26 cellular contexts compared by ENCODE assay signal in genomic region chr7:157813053-157813452, GRCh38.
"Had no signal": no experiment of that assay in that cellular context is flagged by ENCODE, and none has a peak within 500 bp of the region (broad histone marks: within the 10 kb centered on the region; RNA-seq: fewer than 3 reads in every experiment).

No MANE protein-coding gene starts in this region.

- H3K9me3 Mint-ChIP-seq: activated CD4-positive, alpha-beta memory T cell treated with anti-CD3 and anti-CD28 coated beads for 36 hours; activated naive CD8-positive, alpha-beta T cell treated with anti-CD3 and anti-CD28 coated beads, Interleukin-2, amount 50 U/mL, for 24 hours; activated T-cell treated with anti-CD3 and anti-CD28 coated beads, Interleukin-2, amount 50 U/mL, for 4 hours; T-cell had no signal

- H3K4me3 Mint-ChIP-seq: activated B cell treated with CpG ODN at 0.5 μM for 24 hours; activated CD4-positive, alpha-beta memory T cell treated with anti-CD3 and anti-CD28 coated beads for 36 hours; activated naive CD4-positive, alpha-beta T cell treated with anti-CD3 and anti-CD28 coated beads, Interleukin-2, amount 10 ng/mL, durations not matched to agents 7 days and 5 days; activated naive CD8-positive, alpha-beta T cell; activated naive CD8-positive, alpha-beta T cell treated with anti-CD3 and anti-CD28 coated beads, Interleukin-2, amount 50 U/mL, for 24 hours; activated T-cell treated with anti-CD3 and anti-CD28 coated beads, Interleukin-2, amount 50 U/mL, for 4 hours; T-cell had no signal

- H3K36me3 ChIP-seq: brain microvascular endothelial cell had no signal

- H3K27ac Mint-ChIP-seq: activated B cell treated with CpG ODN at 0.5 μM for 24 hours; activated CD4-positive, alpha-beta memory T cell treated with anti-CD3 and anti-CD28 coated beads for 36 hours; activated naive CD4-positive, alpha-beta T cell treated with anti-CD3 and anti-CD28 coated beads, Interleukin-2, amount 10 ng/mL, durations not matched to agents 7 days and 5 days; activated naive CD8-positive, alpha-beta T cell; activated naive CD8-positive, alpha-beta T cell treated with anti-CD3 and anti-CD28 coated beads, Interleukin-2, amount 50 U/mL, for 24 hours; T-cell had no signal

- H3K27ac ChIP-seq: brain microvascular endothelial cell, VCaP had no signal

- DNase-seq: activated B cell treated with CpG ODN at 0.5 μM for 24 hours; activated CD4-positive, alpha-beta memory T cell treated with anti-CD3 and anti-CD28 coated beads for 36 hours; activated CD4-positive, alpha-beta T cell treated with anti-CD3 and anti-CD28 coated beads for 4 hours; activated CD4-positive, alpha-beta T cell treated with anti-CD3 and anti-CD28 coated beads, Interleukin-2, amount 50 U/mL, for 1 hour; activated CD4-positive, CD25-positive, alpha-beta regulatory T cell treated with anti-CD3 and anti-CD28 coated beads, Interleukin-2, amount 50 U/mL, for 72 hours; activated effector memory CD4-positive, alpha-beta T cell treated with Interleukin-2 at 50 U/mL for 16 hours; activated naive CD4-positive, alpha-beta T cell treated with anti-CD3 and anti-CD28 coated beads, Interleukin-2, amount 10 ng/mL, durations not matched to agents 7 days and 5 days; activated naive CD8-positive, alpha-beta T cell treated with anti-CD3 and anti-CD28 coated beads, Interleukin-2, amount 50 U/mL, for 24 hours; activated T-cell treated with anti-CD3 and anti-CD28 coated beads for 4 hours; activated T-cell treated with anti-CD3 and anti-CD28 coated beads, Interleukin-2, amount 50 U/mL, for 4 hours; anterior cingulate cortex; brain microvascular endothelial cell; IMR-90; NCI-H1105; NCI-H1417 treated with DMSO at 0.1 percent for 48 hours; NCI-H1694; NCI-H2029; NCI-H345; NCI-H524 treated with DMSO at 0.1 percent for 48 hours; SIG-M5; T-cell; T-helper 2 cell; T-helper 9 cell had no signal

- H3K27me3 Mint-ChIP-seq: activated B cell treated with CpG ODN at 0.5 μM for 24 hours; activated CD4-positive, alpha-beta memory T cell treated with anti-CD3 and anti-CD28 coated beads for 36 hours; activated naive CD4-positive, alpha-beta T cell treated with anti-CD3 and anti-CD28 coated beads, Interleukin-2, amount 10 ng/mL, durations not matched to agents 7 days and 5 days; activated naive CD8-positive, alpha-beta T cell; T-cell had no signal

- H3K4me1 Mint-ChIP-seq: activated B cell treated with CpG ODN at 0.5 μM for 24 hours; activated naive CD8-positive, alpha-beta T cell treated with anti-CD3 and anti-CD28 coated beads, Interleukin-2, amount 50 U/mL, for 24 hours had no signal

- H3K4me3 ChIP-seq: K562 had no signal

- H3K27me3 ChIP-seq: brain microvascular endothelial cell had no signal

- H3K36me3 Mint-ChIP-seq: activated CD4-positive, alpha-beta memory T cell treated with anti-CD3 and anti-CD28 coated beads for 36 hours; activated naive CD4-positive, alpha-beta T cell treated with anti-CD3 and anti-CD28 coated beads, Interleukin-2, amount 10 ng/mL, durations not matched to agents 7 days and 5 days; activated naive CD8-positive, alpha-beta T cell; T-cell had no signal
